ENCODE assay signal across 1 cellular context in genomic region chr14:59483819-59484610, GRCh38.
A peak's percentile ranks its signal among the peaks of the same experiment; 100 is the strongest.
TF ChIP-seq lines count a peak whose summit lies in the region.

TSS of gene JKAMP (plus strand) at chr14:59484517. CDS start at chr14:59484590, 73 bp downstream.
TSS of gene L3HYPDH (minus strand) at chr14:59484408. CDS start at chr14:59484316, 92 bp downstream.

TF ChIP-seq in HCT116, 20 proteins besides CTCF, POLR2A, EP300 and RAD21 (continued from another document):
- TF ChIP-seq ZBTB33 (IDR thresholded peaks at IDR 0.05; ENCODE audit: extremely low read depth, insufficient replicate concordance, low read length) = no peak
- TF ChIP-seq MAX (IDR thresholded peaks at IDR 0.05) = peak; percentile 99
- peak; percentile 89 for TF ChIP-seq POLR2AphosphoS5 (IDR thresholded peaks at IDR 0.05; ENCODE audit: low read depth, low read length)
- no peak for TF ChIP-seq YY1 (IDR thresholded peaks at IDR 0.05; ENCODE audit: extremely low read depth, insufficient replicate concordance, low read depth, low read length)
- no peak for TF ChIP-seq ATF3 (IDR thresholded peaks at IDR 0.05)
TF ChIP-seq in HCT116: peak in this region for 9.
